Comparison of ENCODE assay signal across 18 cellular contexts in the genomic region with DNA sequence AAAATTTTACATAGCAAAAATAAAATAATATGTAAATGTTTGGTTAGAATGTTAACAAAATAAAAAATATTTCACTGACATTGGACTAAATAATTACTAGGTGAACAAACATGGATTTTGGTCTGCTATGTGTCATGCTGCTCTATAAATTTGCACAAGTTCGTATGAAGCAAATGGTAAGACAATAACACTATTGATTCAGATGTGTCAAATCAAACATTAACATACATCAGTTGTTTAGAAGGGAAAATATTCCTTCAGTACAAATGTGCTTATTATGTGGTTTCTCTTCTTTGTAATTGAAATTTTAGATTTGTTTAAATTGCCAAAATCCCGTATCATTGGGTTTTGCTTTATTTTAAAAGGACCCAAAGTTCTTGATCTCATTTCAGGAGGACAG.
"Had no signal": no experiment of that assay in that cellular context is flagged by ENCODE, and none has a peak within 500 bp of the region (broad histone marks: within the 10 kb centered on the region; RNA-seq: fewer than 3 reads in every experiment).

No MANE protein-coding gene starts in this region.

- H3K4me3 ChIP-seq: suprapubic skin, upper lobe of left lung had no signal

- H3K36me3 ChIP-seq: suprapubic skin, upper lobe of left lung, WERI-Rb-1 had no signal

- DNase-seq: activated CD4-positive, alpha-beta T cell treated with anti-CD3 and anti-CD28 coated beads for 4 hours; activated CD8-positive, alpha-beta memory T cell treated with anti-CD3 and anti-CD28 coated beads for 24 hours; activated naive CD4-positive, alpha-beta T cell treated with anti-CD3 and anti-CD28 coated beads for 36 hours; activated T-cell treated with anti-CD3 and anti-CD28 coated beads for 4 hours; caudate nucleus; cortex of kidney; effector CD8-positive, alpha-beta T cell; hippocampal formation; mammary epithelial cell; natural killer cell; occipital lobe; stimulated activated CD4-positive, alpha-beta T cell treated with anti-CD3 and anti-CD28 coated beads, Interleukin-2, amount 100 ng/mL, for 48 hours; stimulated activated naive CD4-positive, alpha-beta T cell treated with Interleukin-2 at 50 U/mL for 16 hours; T-helper 1 cell; upper lobe of left lung; WERI-Rb-1 had no signal

- H3K27ac ChIP-seq: epithelial cell of prostate, suprapubic skin, upper lobe of left lung, WERI-Rb-1 had no signal

- H3K9me3 ChIP-seq: suprapubic skin, upper lobe of left lung had no signal

- H3K27me3 ChIP-seq: suprapubic skin, upper lobe of left lung had no signal
